Comparison of ENCODE assay signal across 1 cellular context in the genomic region with DNA sequence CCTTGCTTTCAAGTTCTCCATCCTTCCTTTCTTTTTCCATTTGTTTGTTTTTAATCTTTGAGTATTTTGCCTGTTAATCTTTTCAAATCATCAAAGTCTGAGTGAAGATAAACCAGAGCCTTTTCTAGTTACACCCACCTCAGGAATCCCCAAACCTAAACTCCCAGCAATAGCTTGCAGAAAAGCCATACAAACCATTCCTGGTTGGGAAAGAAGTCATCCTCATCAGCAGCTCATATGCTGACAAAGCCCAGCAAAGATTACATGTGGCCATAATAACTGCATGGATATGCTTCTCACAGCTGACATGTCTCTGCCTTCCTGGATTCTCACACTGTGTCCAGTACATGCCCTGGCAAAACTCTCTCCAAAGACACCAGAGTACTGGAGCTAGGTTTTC.
TF ChIP-seq lines count a peak whose summit lies in the region.

No MANE protein-coding gene starts in this region.

TF ChIP-seq in H1, 55 proteins besides CTCF, POLR2A, EP300 and RAD21:
- TF ChIP-seq POU5F1 (IDR thresholded peaks at IDR 0.05; ENCODE audit: low read depth, low read length) (no peak), SIX5 (IDR thresholded peaks at IDR 0.05; ENCODE audit: low read depth, low read length) (no peak), GTF2F1 (IDR thresholded peaks at IDR 0.05; ENCODE audit: borderline replicate concordance, low read depth, low read length) (no peak)
